Comparison of ENCODE assay signal across 9 cellular contexts in genomic region chr16:73176577-73177013, GRCh38.
DNase-seq lines count a peak whose midpoint lies in the region; TF ChIP-seq lines count a peak whose summit lies in the region.
"Had no signal": no experiment of that assay in that cellular context is flagged by ENCODE, and none has a peak within 500 bp of the region (broad histone marks: within the 10 kb centered on the region; RNA-seq: fewer than 3 reads in every experiment).

No MANE protein-coding gene starts in this region.

- H3K27me3 ChIP-seq in smooth muscle cell (ENCODE audit: low read depth): no peaks in the 10 kb centered on the region
- H3K27me3 ChIP-seq in vagina: no peaks in the 10 kb centered on the region

- TF ChIP-seq POLR2A in vagina (IDR thresholded peaks at IDR 0.05): no peak

- H3K36me3 ChIP-seq in smooth muscle cell (ENCODE audit: low read depth): no peaks in the 10 kb centered on the region
- no peaks in the 10 kb centered on the region for H3K36me3 ChIP-seq in vagina

- no peaks in the 10 kb centered on the region for H3K79me2 ChIP-seq in smooth muscle cell (ENCODE audit: low read depth)

- H3K27ac ChIP-seq in smooth muscle cell (ENCODE audit: low read depth): no peak overlapping the region
- no peak overlapping the region for H3K27ac ChIP-seq in vagina

- 53% methylated on average over 2 of the region's 2 CpGs for WGBS in smooth muscle cell (ENCODE audit: low lambda C conversion rate)

- H3K9me3 ChIP-seq in smooth muscle cell (replicated peaks; ENCODE audit: low read depth) (no peaks in the 10 kb centered on the region), vagina (no peaks in the 10 kb centered on the region)

- no peak overlapping the region for H2AFZ ChIP-seq in smooth muscle cell (ENCODE audit: low read depth)

- peak; percentile 91 for DNase-seq in HCEC 1CT
- peak; percentile 14 to 24 for DNase-seq in SW 1271 (lab: John Stamatoyannopoulos, UW)
- peak; percentile 95 for DNase-seq in fibroblast of the aortic adventitia (ENCODE audit: low read depth)
- DNase-seq in smooth muscle cell (lab: John Stamatoyannopoulos, UW; ENCODE audit: unreplicated experiment): no peak
- no peak for DNase-seq in COLO829 (ENCODE audit: low spot score)
- DNase-seq in vagina (ENCODE audit: extremely low spot score in 2 of 2): no peak
- DNase-seq in NCI-H2196 treated with DMSO at 0.1 percent for 48 hours (lab: John Stamatoyannopoulos, UW; ENCODE audit: unreplicated experiment): no peak
- DNase-seq: naive thymus-derived CD4-positive, alpha-beta T cell; NCI-H2227 treated with DMSO at 0.1 percent for 48 hours had no signal

- no peak overlapping the region for H3K9ac ChIP-seq in smooth muscle cell (ENCODE audit: low read depth)

- intact Hi-C loops in vagina (cut with DNase I): loop anchor here (5.0 kb wide), 1 partner anchor 104 kb away; no protein-coding TSS in a partner anchor

- peak; percentile 65 for TF ChIP-seq CTCF in fibroblast of the aortic adventitia (IDR thresholded peaks at IDR 0.05; ENCODE audit: insufficient read depth, low read length)
- TF ChIP-seq CTCF in smooth muscle cell (IDR thresholded peaks at IDR 0.05; ENCODE audit: borderline replicate concordance, insufficient read depth, poor library complexity, severe bottlenecking): peak; percentile 42
- no peak for TF ChIP-seq CTCF in vagina (IDR thresholded peaks at IDR 0.05)

- H3K4me1 ChIP-seq in smooth muscle cell (ENCODE audit: low read depth) (peaks cover 11% of the 10 kb centered on the region), vagina (peaks cover 28% of the 10 kb centered on the region)

- no peaks in the 10 kb centered on the region for H3F3A ChIP-seq in smooth muscle cell (ENCODE audit: low read depth)

- H4K20me1 ChIP-seq in smooth muscle cell (ENCODE audit: low read depth): no peaks in the 10 kb centered on the region

- H3K4me2 ChIP-seq in smooth muscle cell: no peak overlapping the region

- H3K4me3 ChIP-seq in fibroblast of the aortic adventitia (ENCODE audit: low read depth, low read length) (no peak overlapping the region), smooth muscle cell (no peak overlapping the region), vagina (no peak overlapping the region)

Comparison
In these comparisons a context has a peak if more than half of its experiments do, and no peak if none do; other contexts are left out.
1. DNase-seq: peak in HCEC 1CT (single experiment), SW 1271 (2 of 2) and fibroblast of the aortic adventitia (single experiment); none in smooth muscle cell (single experiment), COLO829 (single experiment), vagina (0 of 2) and NCI-H2196 treated with DMSO at 0.1 percent for 48 hours (single experiment).
2. CTCF ChIP-seq: peak in fibroblast of the aortic adventitia (single experiment) and smooth muscle cell (single experiment); none in vagina (0 of 3).